23 cellular contexts compared by ENCODE assay signal in genomic region chr2:233035426-233036161, GRCh38. TPM values are rescaled to one million over a fixed set of nuclear protein-coding genes. Genes with fewer than 3 reads are reported as not detected.
DNase-seq lines count a peak whose midpoint lies in the region; ATAC-seq, FAIRE-seq and TF ChIP-seq lines count a peak whose summit lies in the region.
"Had no signal": no experiment of that assay in that cellular context is flagged by ENCODE, and none has a peak within 500 bp of the region (broad histone marks: within the 10 kb centered on the region; RNA-seq: fewer than 3 reads in every experiment).

No MANE protein-coding gene starts in this region.

- H3K4me2 ChIP-seq in PC-3 (ENCODE audit: low read length) (no peak overlapping the region), trophoblast cell (ENCODE audit: low read length) (no peak overlapping the region)
- H3K4me2 ChIP-seq: BLaER1 had no signal

- no peaks in the 10 kb centered on the region for H3K9me3 Mint-ChIP-seq in activated naive CD8-positive, alpha-beta T cell treated with anti-CD3 and anti-CD28 coated beads for 36 hours
- H3K9me3 Mint-ChIP-seq: CD4-positive, alpha-beta T cell had no signal

- H3K27me3 ChIP-seq in PC-3 (ENCODE audit: low read length) (no peaks in the 10 kb centered on the region), bronchial epithelial cell (ENCODE audit: control insufficient read depth, insufficient read depth, low read length) (no peaks in the 10 kb centered on the region), trophoblast cell (ENCODE audit: insufficient read depth, low read length) (no peaks in the 10 kb centered on the region)
- H3K27me3 ChIP-seq: BLaER1 had no signal

- H3K9me2 ChIP-seq in PC-3 (replicated peaks; ENCODE audit: low read length) = no peaks in the 10 kb centered on the region

- H2BK5ac ChIP-seq in trophoblast cell (ENCODE audit: low read depth, low read length, poor library complexity) = no peak overlapping the region

- no peaks in the 10 kb centered on the region for H3K27me3 Mint-ChIP-seq in activated naive CD8-positive, alpha-beta T cell treated with anti-CD3 and anti-CD28 coated beads for 36 hours
- H3K27me3 Mint-ChIP-seq: CD4-positive, alpha-beta T cell had no signal

- H4K20me1 ChIP-seq in PC-3 (ENCODE audit: low read length) = no peaks in the 10 kb centered on the region
- H4K20me1 ChIP-seq: BLaER1 had no signal

- ATAC-seq in PC-3 (no peak), GM21447 (IDR thresholded peaks at IDR 0.05; ENCODE audit: unreplicated experiment) (no peak)

- no peak overlapping the region for H2AFZ ChIP-seq in PC-3 (ENCODE audit: low read length)
- H2AFZ ChIP-seq in trophoblast cell (ENCODE audit: insufficient read depth, low read length, poor library complexity) = no peak overlapping the region

- no peaks in the 10 kb centered on the region for H3K79me1 ChIP-seq in trophoblast cell (ENCODE audit: low read length)

- TF ChIP-seq CTCF in PC-3 (conservative IDR thresholded peaks at IDR 0.05; ENCODE audit: low read depth, low read length) (no peak), bronchial epithelial cell (IDR thresholded peaks at IDR 0.05; ENCODE audit: insufficient read depth, low read length, severe bottlenecking) (no peak)

- no peak overlapping the region for H4K8ac ChIP-seq in trophoblast cell (ENCODE audit: low read depth, low read length)

- H4K12ac ChIP-seq in trophoblast cell (ENCODE audit: low read depth, low read length) = no peak overlapping the region

- H3F3A ChIP-seq in PC-3 (ENCODE audit: low read length, unreplicated experiment) = peaks cover 5% of the 10 kb centered on the region

- H3K79me2 ChIP-seq in PC-3 (ENCODE audit: low read length) (peaks cover 26% of the 10 kb centered on the region), trophoblast cell (ENCODE audit: control insufficient read depth, insufficient read depth, low read length, poor library complexity) (no peaks in the 10 kb centered on the region)

- peak overlapping the region; percentile 34 for H3K23ac ChIP-seq in trophoblast cell (ENCODE audit: low read length)

- H3K9ac ChIP-seq in PC-3 (ENCODE audit: low read length) (no peak overlapping the region), trophoblast cell (ENCODE audit: low read length) (no peak overlapping the region)
- H3K9ac ChIP-seq: BLaER1 had no signal

- no peak overlapping the region for H3K4ac ChIP-seq in trophoblast cell (ENCODE audit: low read depth, low read length)

- H3K36me3 ChIP-seq in PC-3 (ENCODE audit: low read depth, low read length) (no peaks in the 10 kb centered on the region), bronchial epithelial cell (ENCODE audit: control insufficient read depth, insufficient read depth, low read length) (no peaks in the 10 kb centered on the region), trophoblast cell (ENCODE audit: control insufficient read depth in 1 of 2, insufficient read depth in 2 of 2, low read length in 2 of 2) (no peaks in the 10 kb centered on the region)
- H3K36me3 ChIP-seq: BLaER1 had no signal

- H4K91ac ChIP-seq in trophoblast cell (ENCODE audit: low read depth, low read length) = no peak overlapping the region

- H3K14ac ChIP-seq in trophoblast cell (ENCODE audit: low read length) = no peak overlapping the region

- H3K4me3 Mint-ChIP-seq in activated naive CD8-positive, alpha-beta T cell treated with anti-CD3 and anti-CD28 coated beads for 36 hours = no peak overlapping the region
- H3K4me3 Mint-ChIP-seq: CD4-positive, alpha-beta T cell had no signal

- peaks cover 1% of the 10 kb centered on the region for H3K4me1 Mint-ChIP-seq in activated naive CD8-positive, alpha-beta T cell treated with anti-CD3 and anti-CD28 coated beads for 36 hours

- peaks cover 62% of the 10 kb centered on the region for H3K4me1 ChIP-seq in PC-3 (ENCODE audit: insufficient read depth, low read length)
- H3K4me1 ChIP-seq in trophoblast cell (ENCODE audit: control insufficient read depth in 1 of 2, insufficient read depth in 2 of 2, low read length in 2 of 2) = no peaks in the 10 kb centered on the region
- H3K4me1 ChIP-seq: BLaER1 had no signal

- H2BK12ac ChIP-seq in trophoblast cell (ENCODE audit: low read length) = no peak overlapping the region

- peak; percentile 99 for FAIRE-seq in bronchial epithelial cell (lab: Jason Lieb, UNC)
- FAIRE-seq: GM18507 had no signal

- intact Hi-C loops in PC-3 (cut with micrococcal nuclease) = no loop called here

- no peak overlapping the region for H3K27ac Mint-ChIP-seq in activated naive CD8-positive, alpha-beta T cell treated with anti-CD3 and anti-CD28 coated beads for 36 hours
- H3K27ac Mint-ChIP-seq: CD4-positive, alpha-beta T cell had no signal

- POLR2A ChIA-PET in PC-3 (lab: Charles Lee; ENCODE audit: unreplicated experiment) = no interaction called here

- BruUV-seq in PC-3 (replicated peaks; lab: Mats Ljungman, UMichigan) = no TSS peak

- H3K27ac ChIP-seq in PC-3 (ENCODE audit: low read length) = peak overlapping the region; percentile 98; the same call in 1 of the 2 replicates
- no peak overlapping the region for H3K27ac ChIP-seq in trophoblast cell (ENCODE audit: low read depth, low read length)
- H3K27ac ChIP-seq: BLaER1 had no signal

- H2AK5ac ChIP-seq in trophoblast cell (ENCODE audit: low read length) = no peak overlapping the region

- no peak overlapping the region for H3K18ac ChIP-seq in trophoblast cell (ENCODE audit: low read length)

- CTCF ChIA-PET in PC-3 (lab: Charles Lee) = no interaction called here

- H3K9me3 ChIP-seq in PC-3 (ENCODE audit: low read length) (no peaks in the 10 kb centered on the region), trophoblast cell (ENCODE audit: insufficient read depth, low read depth, low read length) (peaks cover 12% of the 10 kb centered on the region)
- H3K9me3 ChIP-seq: BLaER1 had no signal

- no CpG with 5 or more reads among the region's 23 CpGs for WGBS in trophoblast cell (ENCODE audit: extremely low coverage, insufficient coverage, insufficient read length)

- H3K36me3 Mint-ChIP-seq in activated naive CD8-positive, alpha-beta T cell treated with anti-CD3 and anti-CD28 coated beads for 36 hours = no peaks in the 10 kb centered on the region

- DNase-seq in PC-3 = no peak
- no peak for DNase-seq in bronchial epithelial cell (ENCODE audit: low read depth)
- no peak for DNase-seq in trophoblast cell
- no peak for DNase-seq in activated naive CD8-positive, alpha-beta T cell treated with anti-CD3 and anti-CD28 coated beads for 36 hours
- no peak for DNase-seq in stimulated activated CD4-positive, alpha-beta T cell treated with anti-CD3 and anti-CD28 coated beads, Interleukin-12 subunit alpha, Interleukin-12 subunit beta, amount 100 ng/mL, for 4 hours
- DNase-seq in AG08395 (ENCODE audit: low spot score) = no peak
- DNase-seq: CD4-positive, alpha-beta T cell; COR-L47; DMS 273 treated with DMSO at 0.1 percent for 48 hours; Kasumi-1; NCI-H187; NCI-H2107; NCI-H446 treated with DMSO at 0.1 percent for 48 hours; NCI-H526 treated with DMSO at 0.1 percent for 48 hours; OCI-M1; Right ventricle myocardium superior had no signal

- no peak overlapping the region for H3K4me3 ChIP-seq in PC-3 (ENCODE audit: low read length)
- H3K4me3 ChIP-seq in bronchial epithelial cell (ENCODE audit: low read depth, low read length) = no peak overlapping the region
- H3K4me3 ChIP-seq in trophoblast cell (ENCODE audit: low read depth, low read length) = peak overlapping the region; percentile 48
- H3K4me3 ChIP-seq: BLaER1 had no signal

- H2BK120ac ChIP-seq in trophoblast cell (ENCODE audit: insufficient read depth, low read length, poor library complexity) = no peak overlapping the region

RNA-seq across cellular contexts. Expression of gene NEU2, which starts 3.1 kb away (rescaled TPM):
- total RNA-seq in PC-3 (2014; rRNA removed) (4.0 and 4.5 TPM in 2 replicates), bronchial epithelial cell (not detected in 2 replicates)
- 0.04 TPM in 1 of 2 replicates, not detected in the other for polyA plus RNA-seq in trophoblast cell (2013)
- not detected for total RNA-seq in activated naive CD8-positive, alpha-beta T cell treated with anti-CD3 and anti-CD28 coated beads for 36 hours
- total RNA-seq: CD4-positive, alpha-beta T cell; G401; H4; MCF 10A; Right ventricle myocardium superior; SK-MEL-5 had no signal

RNA-seq across cellular contexts. Expression of gene NGEF, which starts 22.5 kb away (rescaled TPM):
- total RNA-seq in PC-3 (2014; rRNA removed) (71.3 and 80.2 TPM in 2 replicates), bronchial epithelial cell (0.53 and 6.1 TPM in 2 replicates)
- polyA plus RNA-seq in trophoblast cell (2013) = 0.21 and 0.26 TPM in 2 replicates
- not detected for total RNA-seq in activated naive CD8-positive, alpha-beta T cell treated with anti-CD3 and anti-CD28 coated beads for 36 hours
- total RNA-seq: CD4-positive, alpha-beta T cell; Right ventricle myocardium superior; SK-MEL-5 had no signal

RNA-seq across cellular contexts. Expression of gene INPP5D, which starts 24.5 kb away (rescaled TPM):
- 0.26 and 1.9 TPM in 2 replicates for total RNA-seq in PC-3 (2014; rRNA removed)
- 24.1 and 26.6 TPM in 2 replicates for total RNA-seq in bronchial epithelial cell
- 6.1 and 6.2 TPM in 2 replicates for polyA plus RNA-seq in trophoblast cell (2013)
- total RNA-seq in activated naive CD8-positive, alpha-beta T cell treated with anti-CD3 and anti-CD28 coated beads for 36 hours = 10 to 100 TPM; 38.7 to 41.8 TPM

Comparison
In these comparisons a context has a peak if more than half of its experiments do, and no peak if none do; other contexts are left out.
1. RNA of gene NGEF, which starts 22.5 kb away (total RNA-seq): 71.3 to 80.2 TPM in PC-3; 0.53 to 6.1 TPM in bronchial epithelial cell and not detected in activated naive CD8-positive, alpha-beta T cell treated with anti-CD3 and anti-CD28 coated beads for 36 hours; every median in the first group is over 10 times any median in the second.